In the genomic region with DNA sequence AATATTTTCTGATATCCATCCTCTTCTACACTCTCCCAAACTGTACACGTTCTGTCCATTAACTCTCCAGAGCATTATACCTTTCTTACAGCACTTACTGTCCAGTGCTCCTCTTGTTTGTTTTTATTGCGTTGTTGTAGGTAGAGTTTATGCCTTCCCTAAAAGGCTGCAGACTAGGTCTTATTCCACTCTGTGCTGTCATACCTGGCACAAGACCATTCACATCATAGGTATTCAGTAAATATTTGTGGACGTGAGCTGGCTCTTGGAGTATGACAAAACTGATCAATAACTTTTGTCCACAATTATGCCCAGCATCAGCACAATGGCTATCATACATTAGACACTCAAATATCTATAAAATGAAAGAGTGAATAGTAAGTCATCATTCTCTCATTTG, we compare ENCODE assay signal across 26 cellular contexts.
"Had no signal": no experiment of that assay in that cellular context is flagged by ENCODE, and none has a peak within 500 bp of the region (broad histone marks: within the 10 kb centered on the region; RNA-seq: fewer than 3 reads in every experiment).

No MANE protein-coding gene starts in this region.

- H3K27me3 ChIP-seq: esophagus squamous epithelium, ovary, tibial nerve had no signal

- DNase-seq: activated CD4-positive, alpha-beta memory T cell treated with anti-CD3 and anti-CD28 coated beads, Interleukin-2, amount 10 ng/mL, durations not matched to agents 7 days and 5 days; activated CD4-positive, alpha-beta T cell treated with anti-CD3 and anti-CD28 coated beads for 1 hour; activated CD4-positive, alpha-beta T cell treated with anti-CD3 and anti-CD28 coated beads, Interleukin-2, amount 10 ng/mL, durations not matched to agents 7 days and 5 days; activated CD8-positive, alpha-beta memory T cell treated with anti-CD3 and anti-CD28 coated beads, Interleukin-2, amount 50 U/mL, for 48 hours; activated gamma-delta T cell; activated naive CD4-positive, alpha-beta T cell treated with anti-CD3 and anti-CD28 coated beads, Interleukin-2, amount 10 ng/mL, durations not matched to agents 7 days and 5 days; activated T-cell treated with anti-CD3 and anti-CD28 coated beads, Interleukin-2, amount 50 U/mL, for 24 hours; amygdala; central memory CD4-positive, alpha-beta T cell; endodermal cell; esophagus squamous epithelium; glutamatergic neuron; left ventricle myocardium inferior; mucosa of descending colon; nephron progenitor cell; ovary; psoas muscle; stimulated activated CD4-positive, alpha-beta T cell treated with anti-CD3 and anti-CD28 coated beads, Interleukin-15, amount 100 ng/mL, for 24 hours; stimulated activated CD4-positive, alpha-beta T cell treated with anti-CD3 and anti-CD28 coated beads, Interleukin-2, amount 100 ng/mL, for 24 hours; stimulated activated naive CD4-positive, alpha-beta T cell had no signal

- H3K4me3 ChIP-seq: esophagus squamous epithelium, left ventricle myocardium inferior, mucosa of descending colon, ovary, psoas muscle, smooth muscle cell, tibial nerve had no signal

- H3K36me3 ChIP-seq: esophagus squamous epithelium, left ventricle myocardium inferior, ovary, tibial nerve had no signal

- H3K4me3 Mint-ChIP-seq: activated CD4-positive, alpha-beta memory T cell treated with anti-CD3 and anti-CD28 coated beads, Interleukin-2, amount 10 ng/mL, durations not matched to agents 7 days and 5 days; activated CD4-positive, alpha-beta T cell treated with anti-CD3 and anti-CD28 coated beads, Interleukin-2, amount 10 ng/mL, durations not matched to agents 7 days and 5 days; activated naive CD4-positive, alpha-beta T cell treated with anti-CD3 and anti-CD28 coated beads, Interleukin-2, amount 10 ng/mL, durations not matched to agents 7 days and 5 days; activated T-cell treated with anti-CD3 and anti-CD28 coated beads, Interleukin-2, amount 50 U/mL, for 24 hours; endodermal cell; nephron progenitor cell; T-helper 1 cell treated with Interleukin-12 subunit alpha and Interleukin-12 subunit beta and Interleukin-4 antibody, amounts not matched to agents 30 μg/mL and 1 μg/mL, for 36 hours had no signal

- H3K9me3 Mint-ChIP-seq: activated CD4-positive, alpha-beta memory T cell treated with anti-CD3 and anti-CD28 coated beads, Interleukin-2, amount 10 ng/mL, durations not matched to agents 7 days and 5 days; activated CD4-positive, alpha-beta T cell treated with anti-CD3 and anti-CD28 coated beads, Interleukin-2, amount 10 ng/mL, durations not matched to agents 7 days and 5 days; activated naive CD4-positive, alpha-beta T cell treated with anti-CD3 and anti-CD28 coated beads, Interleukin-2, amount 10 ng/mL, durations not matched to agents 7 days and 5 days; activated T-cell treated with anti-CD3 and anti-CD28 coated beads, Interleukin-2, amount 50 U/mL, for 24 hours; endodermal cell; nephron progenitor cell; T-helper 1 cell treated with Interleukin-12 subunit alpha and Interleukin-12 subunit beta and Interleukin-4 antibody, amounts not matched to agents 30 μg/mL and 1 μg/mL, for 36 hours had no signal

- ATAC-seq: mucosa of descending colon, psoas muscle had no signal

- FAIRE-seq: frontal cortex, islet of Langerhans, urothelium cell line had no signal

- H3K27ac ChIP-seq: esophagus squamous epithelium, left ventricle myocardium inferior, ovary, psoas muscle, tibial nerve had no signal

- H3K9me3 ChIP-seq: esophagus squamous epithelium, left ventricle myocardium inferior, mucosa of descending colon, ovary, psoas muscle, tibial nerve had no signal

- H3K4me2 ChIP-seq: smooth muscle cell had no signal

- H3K27me3 Mint-ChIP-seq: activated CD4-positive, alpha-beta memory T cell treated with anti-CD3 and anti-CD28 coated beads, Interleukin-2, amount 10 ng/mL, durations not matched to agents 7 days and 5 days; activated CD4-positive, alpha-beta T cell treated with anti-CD3 and anti-CD28 coated beads, Interleukin-2, amount 10 ng/mL, durations not matched to agents 7 days and 5 days; activated naive CD4-positive, alpha-beta T cell treated with anti-CD3 and anti-CD28 coated beads, Interleukin-2, amount 10 ng/mL, durations not matched to agents 7 days and 5 days; activated T-cell treated with anti-CD3 and anti-CD28 coated beads, Interleukin-2, amount 50 U/mL, for 24 hours had no signal

- H3K27ac Mint-ChIP-seq: activated CD4-positive, alpha-beta memory T cell treated with anti-CD3 and anti-CD28 coated beads, Interleukin-2, amount 10 ng/mL, durations not matched to agents 7 days and 5 days; activated CD4-positive, alpha-beta T cell treated with anti-CD3 and anti-CD28 coated beads, Interleukin-2, amount 10 ng/mL, durations not matched to agents 7 days and 5 days; activated naive CD4-positive, alpha-beta T cell treated with anti-CD3 and anti-CD28 coated beads, Interleukin-2, amount 10 ng/mL, durations not matched to agents 7 days and 5 days; activated T-cell treated with anti-CD3 and anti-CD28 coated beads, Interleukin-2, amount 50 U/mL, for 24 hours; endodermal cell; nephron progenitor cell; T-helper 1 cell treated with Interleukin-12 subunit alpha and Interleukin-12 subunit beta and Interleukin-4 antibody, amounts not matched to agents 30 μg/mL and 1 μg/mL, for 36 hours had no signal
